Comparison of ENCODE assay signal across 1 cellular context in the genomic region with DNA sequence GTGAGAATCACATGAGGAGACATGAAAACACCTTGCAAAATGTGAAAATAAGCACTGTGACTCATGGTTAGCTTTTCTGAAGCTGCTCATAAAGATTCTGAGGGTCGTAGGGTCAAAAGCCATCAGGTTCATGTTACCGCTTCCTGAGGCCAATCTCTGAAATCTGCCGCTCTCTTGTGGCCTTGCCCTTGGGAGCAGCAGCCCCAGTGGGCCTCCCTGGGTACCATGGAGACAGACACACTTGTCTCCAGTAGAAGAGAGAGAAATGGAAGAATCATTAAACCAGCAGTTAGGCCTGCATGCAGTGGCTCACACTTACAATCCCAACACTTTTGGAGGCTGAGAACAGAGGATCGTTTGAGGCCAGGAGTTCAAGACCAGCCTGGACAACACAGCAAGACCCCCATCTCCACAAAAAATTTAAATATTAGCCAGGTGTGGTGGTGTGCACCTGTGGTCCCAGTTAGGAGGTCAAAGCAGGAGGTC.
TF ChIP-seq lines count a peak whose summit lies in the region.

No MANE protein-coding gene starts in this region.

TF ChIP-seq in GM23338, 12 proteins besides CTCF, POLR2A, EP300 and RAD21 (continued from another document):
- no peak for TF ChIP-seq ZNF462 (CRISPR knock-in tag; IDR thresholded peaks at IDR 0.05)
- TF ChIP-seq POLR2AphosphoS5 (IDR thresholded peaks at IDR 0.05; ENCODE audit: low read depth) = no peak
- no peak for TF ChIP-seq STAT1 (IDR thresholded peaks at IDR 0.05; ENCODE audit: unreplicated experiment)
- TF ChIP-seq ZNF331 (CRISPR knock-in tag; IDR thresholded peaks at IDR 0.05; ENCODE audit: low read depth) = no peak
- TF ChIP-seq JUNB (IDR thresholded peaks at IDR 0.05; ENCODE audit: unreplicated experiment) = no peak
- TF ChIP-seq ETS1 (IDR thresholded peaks at IDR 0.05) = no peak
- no peak for TF ChIP-seq REST (IDR thresholded peaks at IDR 0.05; ENCODE audit: unreplicated experiment)
- TF ChIP-seq ZNF114 (CRISPR knock-in tag; IDR thresholded peaks at IDR 0.05) = no peak
